In the genomic region with DNA sequence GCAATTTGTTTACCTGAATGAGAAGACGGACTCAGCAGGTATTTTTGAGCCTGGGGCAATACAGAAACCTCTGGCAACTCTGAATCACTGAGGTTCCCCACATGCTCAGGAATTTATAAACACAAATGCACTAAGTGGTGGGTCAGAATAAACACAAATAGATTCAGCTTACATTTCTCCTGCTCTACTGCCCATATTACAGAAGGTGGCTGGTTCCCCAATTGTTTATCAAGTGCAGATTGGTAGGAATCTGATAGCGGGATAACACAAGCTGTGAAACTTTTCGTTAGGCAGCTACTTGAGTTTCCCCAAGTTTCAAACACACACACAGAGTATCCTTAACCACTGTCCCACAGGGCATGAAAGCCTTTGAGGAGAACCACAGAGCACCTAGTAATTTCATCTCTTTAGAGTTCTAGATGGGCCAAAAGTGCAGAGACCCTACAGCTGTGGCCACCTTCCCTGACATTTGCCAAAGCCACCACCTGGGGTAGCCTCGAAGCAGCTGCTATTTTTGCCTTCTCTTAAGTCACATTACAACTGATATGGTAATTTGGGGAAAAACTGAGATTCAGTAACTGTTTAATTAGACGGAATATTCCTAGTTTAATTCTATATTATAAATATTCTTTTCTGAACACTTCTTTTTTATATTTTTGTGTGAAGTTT, we compare ENCODE assay signal across 19 cellular contexts.
DNase-seq lines count a peak whose midpoint lies in the region; ATAC-seq and TF ChIP-seq lines count a peak whose summit lies in the region.
"Had no signal": no experiment of that assay in that cellular context is flagged by ENCODE, and none has a peak within 500 bp of the region (broad histone marks: within the 10 kb centered on the region; RNA-seq: fewer than 3 reads in every experiment).

No MANE protein-coding gene starts in this region.

- H3K36me3 Mint-ChIP-seq in WTC11 (no peaks in the 10 kb centered on the region), endodermal cell (ENCODE audit: low read depth) (no peaks in the 10 kb centered on the region), type B pancreatic cell (peaks cover 3% of the 10 kb centered on the region)
- no peaks in the 10 kb centered on the region for H3K36me3 Mint-ChIP-seq in CD8-positive, alpha-beta T cell
- H3K36me3 Mint-ChIP-seq: CD4-positive, alpha-beta memory T cell had no signal

- no peaks in the 10 kb centered on the region for H3K9me2 ChIP-seq in GM23248 (ENCODE audit: insufficient read depth)

- no peak overlapping the region for H3K23ac ChIP-seq in mesendoderm (ENCODE audit: low read length)

- WGBS in endodermal cell (ENCODE audit: insufficient coverage in 1 of 2, insufficient read length in 1 of 2), 2 experiments: 71 to 90% methylated on average over 1 to 4 of the region's 5 CpGs
- WGBS in mesendoderm (ENCODE audit: extremely low coverage, insufficient coverage, low lambda C conversion rate): no CpG with 5 or more reads among the region's 5 CpGs
- 5 to 8% methylated on average over 5 of the region's 5 CpGs for WGBS in GM23248 (ENCODE audit: low coverage in 1 of 2, low lambda C conversion rate in 2 of 2, missing lambda C conversion rate in 2 of 2), 2 experiments

- H3K27ac ChIP-seq in endodermal cell (ENCODE audit: low read depth, low read length): no peak overlapping the region
- H3K27ac ChIP-seq in mesendoderm (ENCODE audit: low read depth, low read length): no peak overlapping the region
- no peak overlapping the region for H3K27ac ChIP-seq in CD8-positive, alpha-beta T cell (ENCODE audit: low read depth, low read length)
- H3K27ac ChIP-seq in GM23248: no peak overlapping the region
- H3K27ac ChIP-seq: A549 had no signal

- no peak overlapping the region for H3K4me3 ChIP-seq in endodermal cell (ENCODE audit: low read length)
- no peak overlapping the region for H3K4me3 ChIP-seq in mesendoderm (ENCODE audit: low read length)
- H3K4me3 ChIP-seq in CD8-positive, alpha-beta T cell (ENCODE audit: low read depth, low read length): no peak overlapping the region
- no peak overlapping the region for H3K4me3 ChIP-seq in GM23248
- H3K4me3 ChIP-seq: A549 had no signal

- H3K9me3 Mint-ChIP-seq in WTC11 (no peaks in the 10 kb centered on the region), endodermal cell (peaks cover 2% of the 10 kb centered on the region), type B pancreatic cell (peaks cover 10% of the 10 kb centered on the region)
- peaks cover 17% of the 10 kb centered on the region for H3K9me3 Mint-ChIP-seq in CD8-positive, alpha-beta T cell

- H3K27me3 ChIP-seq in endodermal cell (ENCODE audit: control insufficient read depth, insufficient read depth, low read length, poor library complexity, severe bottlenecking): no peaks in the 10 kb centered on the region
- no peaks in the 10 kb centered on the region for H3K27me3 ChIP-seq in mesendoderm (ENCODE audit: insufficient read depth, low read length, poor library complexity)
- H3K27me3 ChIP-seq in CD8-positive, alpha-beta T cell (ENCODE audit: insufficient read depth, low read length): no peaks in the 10 kb centered on the region
- no peaks in the 10 kb centered on the region for H3K27me3 ChIP-seq in GM23248 (replicated peaks; ENCODE audit: insufficient read depth)

- H3K56ac ChIP-seq in mesendoderm (ENCODE audit: low read length): no peak overlapping the region

- H3K4me1 Mint-ChIP-seq in WTC11 (peaks cover 10% of the 10 kb centered on the region), endodermal cell (peaks cover 11% of the 10 kb centered on the region), type B pancreatic cell (ENCODE audit: unreplicated experiment) (no peaks in the 10 kb centered on the region)
- H3K4me1 Mint-ChIP-seq in CD8-positive, alpha-beta T cell (ENCODE audit: low read depth): no peaks in the 10 kb centered on the region
- H3K4me1 Mint-ChIP-seq: CD4-positive, alpha-beta memory T cell had no signal

- H3K9me3 ChIP-seq in endodermal cell (ENCODE audit: control insufficient read depth, low read length) (no peaks in the 10 kb centered on the region), GM23248 (ENCODE audit: low read depth) (no peaks in the 10 kb centered on the region)
- no peaks in the 10 kb centered on the region for H3K9me3 ChIP-seq in CD8-positive, alpha-beta T cell (ENCODE audit: low read length)
- H3K9me3 ChIP-seq: A549, Caco-2 had no signal

- peak; percentile 56; the same call in 1 of the 2 replicates for ATAC-seq in WTC11
- no peak for ATAC-seq in CD8-positive, alpha-beta T cell
- ATAC-seq: A549 had no signal

- no peak overlapping the region for H4K5ac ChIP-seq in mesendoderm (ENCODE audit: low read length)

- H3K27ac Mint-ChIP-seq in WTC11 (no peak overlapping the region), endodermal cell (no peak overlapping the region), type B pancreatic cell (no peak overlapping the region)
- H3K27ac Mint-ChIP-seq in CD8-positive, alpha-beta T cell: no peak overlapping the region
- H3K27ac Mint-ChIP-seq: CD4-positive, alpha-beta memory T cell had no signal

- no peak for TF ChIP-seq CTCF in WTC11 (IDR thresholded peaks at IDR 0.05)
- TF ChIP-seq CTCF in endodermal cell (conservative IDR thresholded peaks at IDR 0.05): peak; percentile 27
- TF ChIP-seq CTCF in CD8-positive, alpha-beta T cell (IDR thresholded peaks at IDR 0.05): no peak
- TF ChIP-seq CTCF in type B pancreatic cell (conservative IDR thresholded peaks at IDR 0.05): no peak

- H3K4me3 Mint-ChIP-seq in WTC11 (no peak overlapping the region), endodermal cell (no peak overlapping the region), type B pancreatic cell (no peak overlapping the region)
- no peak overlapping the region for H3K4me3 Mint-ChIP-seq in CD8-positive, alpha-beta T cell
- H3K4me3 Mint-ChIP-seq: CD4-positive, alpha-beta memory T cell had no signal

- no peak overlapping the region for H3K9ac ChIP-seq in endodermal cell (ENCODE audit: extremely low read depth, low read length, poor library complexity, severe bottlenecking)
- no peak overlapping the region for H3K9ac ChIP-seq in mesendoderm (ENCODE audit: low read length)
- no peak overlapping the region for H3K9ac ChIP-seq in GM23248

- H3K4ac ChIP-seq in mesendoderm (ENCODE audit: low read depth, low read length): no peak overlapping the region

- POLR2A ChIA-PET in WTC11 (lab: Charles Lee): no interaction called here
- POLR2A ChIA-PET in CD8-positive, alpha-beta T cell (lab: Charles Lee): no interaction called here

- H3K79me1 ChIP-seq in mesendoderm (ENCODE audit: low read length): no peaks in the 10 kb centered on the region

- no peak overlapping the region for H2AK5ac ChIP-seq in mesendoderm (ENCODE audit: low read length)

- no peak overlapping the region for H4K8ac ChIP-seq in mesendoderm (ENCODE audit: low read depth, low read length)

- H3K4me2 ChIP-seq in mesendoderm (ENCODE audit: low read length) (no peak overlapping the region), GM23248 (ENCODE audit: unreplicated experiment) (no peak overlapping the region)
- H3K4me2 ChIP-seq: A549 had no signal

- no peaks in the 10 kb centered on the region for H3K36me3 ChIP-seq in endodermal cell (ENCODE audit: control insufficient read depth, insufficient read depth, low read length)
- H3K36me3 ChIP-seq in mesendoderm (ENCODE audit: control insufficient read depth, insufficient read depth, low read length): no peaks in the 10 kb centered on the region
- no peaks in the 10 kb centered on the region for H3K36me3 ChIP-seq in CD8-positive, alpha-beta T cell (ENCODE audit: insufficient read depth, low read length)
- H3K36me3 ChIP-seq in GM23248 (ENCODE audit: low read depth): no peaks in the 10 kb centered on the region

- in situ Hi-C loops in GM23248 (cut with MboI): no loop called here

- H3K79me2 ChIP-seq in mesendoderm (ENCODE audit: control insufficient read depth, insufficient read depth, low read length): no peaks in the 10 kb centered on the region
- no peaks in the 10 kb centered on the region for H3K79me2 ChIP-seq in GM23248 (ENCODE audit: insufficient read depth)

- no peaks in the 10 kb centered on the region for H3F3A ChIP-seq in GM23248 (ENCODE audit: insufficient read depth)

- no peak overlapping the region for H2BK120ac ChIP-seq in mesendoderm (ENCODE audit: low read depth, low read length)

- DNase-seq in H4 (ENCODE audit: low spot score) (peak; percentile 90), WTC11 (ENCODE audit: low spot score) (no peak), endodermal cell (peak; percentile 43), mesendoderm (peak; percentile 39), AML-193 (lab: John Stamatoyannopoulos, UW) (no peak), GM23248 (no peak), type B pancreatic cell (ENCODE audit: extremely low spot score, unreplicated experiment) (no peak)
- no peak for DNase-seq in CD8-positive, alpha-beta T cell
- DNase-seq: 8988T; ACHN; C1 segment of cervical spinal cord; Caco-2; CD4-positive, alpha-beta memory T cell; DMS153; DND-41; GDM1; H7; HCEC 1CT had no signal

- H4K20me1 ChIP-seq in GM23248 (ENCODE audit: insufficient read depth): no peaks in the 10 kb centered on the region

- intact Hi-C loops in CD8-positive, alpha-beta T cell (cut with DNase I, micrococcal nuclease): no loop called here

- H2BK5ac ChIP-seq in mesendoderm (ENCODE audit: low read length): no peak overlapping the region

- H3K27me3 Mint-ChIP-seq in WTC11 (ENCODE audit: low read depth): no peaks in the 10 kb centered on the region
- no peaks in the 10 kb centered on the region for H3K27me3 Mint-ChIP-seq in endodermal cell (ENCODE audit: insufficient read depth)
- H3K27me3 Mint-ChIP-seq in CD8-positive, alpha-beta T cell (ENCODE audit: low read depth): no peaks in the 10 kb centered on the region
- H3K27me3 Mint-ChIP-seq in type B pancreatic cell: no peaks in the 10 kb centered on the region
- H3K27me3 Mint-ChIP-seq: CD4-positive, alpha-beta memory T cell had no signal

- H3K18ac ChIP-seq in mesendoderm (ENCODE audit: low read length): no peak overlapping the region

- H3K4me1 ChIP-seq in endodermal cell (ENCODE audit: control insufficient read depth, insufficient read depth, low read length): no peaks in the 10 kb centered on the region
- H3K4me1 ChIP-seq in mesendoderm (ENCODE audit: control insufficient read depth, low read depth, low read length): no peaks in the 10 kb centered on the region
- no peaks in the 10 kb centered on the region for H3K4me1 ChIP-seq in CD8-positive, alpha-beta T cell (ENCODE audit: insufficient read depth, low read length)
- H3K4me1 ChIP-seq in GM23248 (ENCODE audit: insufficient read depth): no peaks in the 10 kb centered on the region
- H3K4me1 ChIP-seq: A549, Caco-2 had no signal

- H2AFZ ChIP-seq in GM23248: no peak overlapping the region

- CTCF ChIA-PET in WTC11 (lab: Charles Lee): interaction anchor here (1.2 kb wide), 1 partner anchor 161 kb away, joined by 3 read pairs; no protein-coding TSS in a partner anchor
- CTCF ChIA-PET in CD8-positive, alpha-beta T cell (lab: Charles Lee): interaction anchor here (0.6 kb wide), 1 partner anchor 25 kb away, joined by 3 read pairs; no protein-coding TSS in a partner anchor

- H2BK15ac ChIP-seq in mesendoderm (replicated peaks; ENCODE audit: low read depth): no peak overlapping the region

Comparison
In these comparisons a context has a peak if more than half of its experiments do, and no peak if none do; other contexts are left out.
1. DNase-seq: peak in H4 (single experiment), endodermal cell (single experiment) and mesendoderm (single experiment); none in WTC11 (single experiment), CD8-positive, alpha-beta T cell (0 of 7), AML-193 (0 of 2), GM23248 (single experiment) and type B pancreatic cell (single experiment).